In genomic region chr12:32312049-32312670, GRCh38 we compare ENCODE assay signal across 9 cellular contexts.
DNase-seq lines count a peak whose midpoint lies in the region; ATAC-seq and TF ChIP-seq lines count a peak whose summit lies in the region.
"Had no signal": no experiment of that assay in that cellular context is flagged by ENCODE, and none has a peak within 500 bp of the region (broad histone marks: within the 10 kb centered on the region; RNA-seq: fewer than 3 reads in every experiment).

No MANE protein-coding gene starts in this region.

- no TSS peak for BruUV-seq in mammary epithelial cell (replicated peaks; lab: Mats Ljungman, UMichigan)

- 100% methylated on average over 2 of the region's 2 CpGs for WGBS in mammary epithelial cell (ENCODE audit: low coverage, missing lambda C conversion rate)
- WGBS in liver, result 85% methylated on average over 2 of the region's 2 CpGs

- intact Hi-C loops in mammary epithelial cell (cut with micrococcal nuclease), result loop anchor here (1.0 to 5.0 kb wide), 5 partner anchors 206 to 659 kb away; partner anchors contain the start of genes BICD1 and RESF1

- H3K4me2 ChIP-seq in mammary epithelial cell (ENCODE audit: insufficient read depth, low read depth, low read length), result no peak overlapping the region

- H3K27me3 ChIP-seq in mammary epithelial cell (ENCODE audit: insufficient read depth, low read length) (no peaks in the 10 kb centered on the region), liver (ENCODE audit: control insufficient read depth in 4 of 4, insufficient read depth in 4 of 4, low read length in 3 of 4) (no peaks in the 10 kb centered on the region)
- H3K27me3 ChIP-seq: neutrophil had no signal

- TF ChIP-seq RAD21 in liver (IDR thresholded peaks at IDR 0.05), result peak; percentile 80 to 81

- peak; percentile 29 to 55 for TF ChIP-seq CTCF in mammary epithelial cell (conservative IDR thresholded peaks at IDR 0.05 in 1 of 2, IDR thresholded peaks at IDR 0.05 in 1 of 2; ENCODE audit: extremely low read depth in 1 of 2, insufficient read depth in 1 of 2, low read depth in 1 of 2, low read length in 2 of 2)
- TF ChIP-seq CTCF in liver (IDR thresholded peaks at IDR 0.05; ENCODE audit: low read depth, low read length, missing input control), result peak; percentile 49

- no peaks in the 10 kb centered on the region for H4K20me1 ChIP-seq in mammary epithelial cell (ENCODE audit: insufficient read depth, low read length)

- in situ Hi-C loops in Caki2 (cut with HindIII; ENCODE audit: low pct_unique_long_range_greater_than_20kb, low sequenced_read_pairs) (no loop called here), mammary epithelial cell (cut with MboI; ENCODE audit: low sequenced_read_pairs in 2 of 2) (loop anchor here in 1 of 2 donors (25.0 kb wide), 1 partner anchor 250 kb away; no protein-coding TSS in a partner anchor)

- H3K36me3 ChIP-seq in mammary epithelial cell (ENCODE audit: insufficient read depth, low read length) (no peaks in the 10 kb centered on the region), liver (ENCODE audit: control insufficient read depth in 4 of 4, insufficient read depth in 3 of 4, low read depth in 1 of 4, low read length in 3 of 4) (no peaks in the 10 kb centered on the region)
- H3K36me3 ChIP-seq: neutrophil had no signal

- H3K9ac ChIP-seq in mammary epithelial cell (ENCODE audit: insufficient read depth, low read length) (no peak overlapping the region), liver (ENCODE audit: low read depth in 1 of 2, low read length in 2 of 2) (no peak overlapping the region)

- ATAC-seq in GM19328 (IDR thresholded peaks at IDR 0.05; ENCODE audit: unreplicated experiment) (no peak), GM21529 (IDR thresholded peaks at IDR 0.05; ENCODE audit: unreplicated experiment) (no peak)

- H3K4me1 ChIP-seq in mammary epithelial cell (ENCODE audit: insufficient read depth, low read length), result no peaks in the 10 kb centered on the region
- H3K4me1 ChIP-seq in liver (ENCODE audit: control insufficient read depth in 4 of 4, insufficient read depth in 4 of 4, low read length in 3 of 4), result no peaks in the 10 kb centered on the region

- dilution Hi-C loops in mammary epithelial cell (cut with HindIII; ENCODE audit: low sequenced_read_pairs), result no loop called here

- H3K4me3 ChIP-seq in mammary epithelial cell (replicated peaks in 1 of 3; ENCODE audit: insufficient read depth in 1 of 3, low read depth in 2 of 3, low read length in 3 of 3) (no peak overlapping the region), liver (ENCODE audit: low read depth in 1 of 3, low read length in 3 of 3) (no peak overlapping the region)

- H3K79me2 ChIP-seq in mammary epithelial cell (ENCODE audit: insufficient read depth, low read length), result no peaks in the 10 kb centered on the region

- H3K27ac ChIP-seq in mammary epithelial cell (ENCODE audit: insufficient read depth, low read depth, low read length) (peak overlapping the region; percentile 8), liver (ENCODE audit: low read depth in 1 of 2, low read length in 2 of 2) (no peak overlapping the region)
- H3K27ac ChIP-seq: neutrophil had no signal

- H2AFZ ChIP-seq in mammary epithelial cell (ENCODE audit: low read depth, low read length), result no peak overlapping the region

- CTCF ChIA-PET in mammary epithelial cell (lab: Charles Lee; ENCODE audit: low non-redundant PET), result interaction anchor here (0.5 to 1.0 kb wide), 10 partner anchors 114 to 1061 kb away, joined by 3 to 8 read pairs (median 3); no protein-coding TSS in a partner anchor

- DNase-seq in Caki2 (ENCODE audit: low read depth) (peak; percentile 95), HT1080 (ENCODE audit: low read depth) (peak; percentile 56), NCI-H774 (lab: John Stamatoyannopoulos, UW) (peak; percentile 70), mammary epithelial cell (peak; percentile 45)
- no peak for DNase-seq in stimulated activated CD4-positive, alpha-beta T cell treated with anti-CD3 and anti-CD28 coated beads, Interleukin-1b, Interleukin-23, amount 100 ng/mL, for 48 hours

- H3K9me3 ChIP-seq in mammary epithelial cell (replicated peaks; ENCODE audit: insufficient read depth, low read length), result no peaks in the 10 kb centered on the region
- no peaks in the 10 kb centered on the region for H3K9me3 ChIP-seq in liver (ENCODE audit: control insufficient read depth in 4 of 4, low read length in 3 of 4)
- H3K9me3 ChIP-seq: neutrophil had no signal

TF ChIP-seq in liver, 16 proteins besides CTCF, POLR2A, EP300 and RAD21:
- TF ChIP-seq, protein P1, sequence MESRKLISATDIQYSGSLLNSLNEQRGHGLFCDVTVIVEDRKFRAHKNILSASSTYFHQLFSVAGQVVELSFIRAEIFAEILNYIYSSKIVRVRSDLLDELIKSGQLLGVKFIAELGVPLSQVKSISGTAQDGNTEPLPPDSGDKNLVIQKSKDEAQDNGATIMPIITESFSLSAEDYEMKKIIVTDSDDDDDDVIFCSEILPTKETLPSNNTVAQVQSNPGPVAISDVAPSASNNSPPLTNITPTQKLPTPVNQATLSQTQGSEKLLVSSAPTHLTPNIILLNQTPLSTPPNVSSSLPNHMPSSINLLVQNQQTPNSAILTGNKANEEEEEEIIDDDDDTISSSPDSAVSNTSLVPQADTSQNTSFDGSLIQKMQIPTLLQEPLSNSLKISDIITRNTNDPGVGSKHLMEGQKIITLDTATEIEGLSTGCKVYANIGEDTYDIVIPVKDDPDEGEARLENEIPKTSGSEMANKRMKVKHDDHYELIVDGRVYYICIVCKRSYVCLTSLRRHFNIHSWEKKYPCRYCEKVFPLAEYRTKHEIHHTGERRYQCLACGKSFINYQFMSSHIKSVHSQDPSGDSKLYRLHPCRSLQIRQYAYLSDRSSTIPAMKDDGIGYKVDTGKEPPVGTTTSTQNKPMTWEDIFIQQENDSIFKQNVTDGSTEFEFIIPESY (IDR thresholded peaks at IDR 0.05), result no peak
- TF ChIP-seq YY1 (IDR thresholded peaks at IDR 0.05), result no peak
- TF ChIP-seq SP1 (IDR thresholded peaks at IDR 0.05), result no peak
- no peak for TF ChIP-seq RXRA (IDR thresholded peaks at IDR 0.05)
- TF ChIP-seq HNF4A (conservative IDR thresholded peaks at IDR 0.05), result no peak
- no peak for TF ChIP-seq JUND (IDR thresholded peaks at IDR 0.05)
- TF ChIP-seq NR2F2 (IDR thresholded peaks at IDR 0.05), result no peak
- TF ChIP-seq FOXA1 (IDR thresholded peaks at IDR 0.05), result no peak
- TF ChIP-seq ATF3 (IDR thresholded peaks at IDR 0.05), result no peak
- TF ChIP-seq HNF4G (IDR thresholded peaks at IDR 0.05), result no peak
- no peak for TF ChIP-seq REST (IDR thresholded peaks at IDR 0.05)
- TF ChIP-seq TAF1 (conservative IDR thresholded peaks at IDR 0.05), result no peak
- TF ChIP-seq, protein P2, sequence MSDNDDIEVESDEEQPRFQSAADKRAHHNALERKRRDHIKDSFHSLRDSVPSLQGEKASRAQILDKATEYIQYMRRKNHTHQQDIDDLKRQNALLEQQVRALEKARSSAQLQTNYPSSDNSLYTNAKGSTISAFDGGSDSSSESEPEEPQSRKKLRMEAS (IDR thresholded peaks at IDR 0.05), result no peak
- no peak for TF ChIP-seq EGR1 (IDR thresholded peaks at IDR 0.05; ENCODE audit: low read depth in 2 of 2)
- TF ChIP-seq FOXA2 (IDR thresholded peaks at IDR 0.05), result no peak
- TF ChIP-seq GABPA (IDR thresholded peaks at IDR 0.05 in 1 of 2, conservative IDR thresholded peaks at IDR 0.05 in 1 of 2), result no peak
